Comparison of ENCODE assay signal across 16 cellular contexts in the genomic region with DNA sequence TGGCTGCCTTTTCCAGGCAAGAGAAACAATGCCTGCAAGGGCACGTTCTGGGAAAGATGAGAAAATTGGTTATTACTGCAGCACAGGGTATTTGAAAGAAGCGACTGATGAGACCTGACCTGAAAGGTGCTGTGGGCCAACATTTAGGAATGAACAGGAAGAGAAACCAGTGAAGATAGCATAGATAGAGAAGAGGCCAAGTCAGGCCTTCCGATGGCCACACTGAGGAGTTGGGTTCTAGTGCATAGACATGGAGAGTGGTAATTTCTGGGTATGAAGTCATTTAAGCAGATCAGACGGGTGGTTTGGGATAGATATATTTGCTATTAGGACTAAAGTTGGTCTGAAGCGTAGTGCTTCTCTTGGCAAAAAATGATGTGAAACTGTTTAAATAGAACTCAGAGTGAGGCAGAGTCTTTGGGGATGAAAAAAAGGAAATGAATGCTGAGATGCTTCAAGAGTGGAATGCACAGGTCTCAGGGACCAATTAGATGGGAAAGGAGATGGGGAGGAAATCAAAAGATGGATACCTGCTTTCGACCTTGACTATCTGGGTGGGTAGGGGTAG. TPM values are rescaled to one million over a fixed set of nuclear protein-coding genes. Genes with fewer than 3 reads are reported as not detected.
"Had no signal": no experiment of that assay in that cellular context is flagged by ENCODE, and none has a peak within 500 bp of the region (broad histone marks: within the 10 kb centered on the region; RNA-seq: fewer than 3 reads in every experiment).

No MANE protein-coding gene starts in this region.

- H3K36me3 ChIP-seq: cardiac muscle cell, gastroesophageal sphincter, right atrium auricular region had no signal

- H3K4me3 Mint-ChIP-seq: activated naive CD4-positive, alpha-beta T cell treated with anti-CD3 and anti-CD28 coated beads for 36 hours; mesothelial cell of epicardium; naive thymus-derived CD8-positive, alpha-beta T cell had no signal

- H3K27me3 ChIP-seq: cardiac muscle cell, gastroesophageal sphincter, right atrium auricular region had no signal

- ATAC-seq: gastroesophageal sphincter; naive thymus-derived CD8-positive, alpha-beta T cell had no signal

- H3K9me3 Mint-ChIP-seq: activated naive CD4-positive, alpha-beta T cell treated with anti-CD3 and anti-CD28 coated beads for 36 hours; mesothelial cell of epicardium; naive thymus-derived CD8-positive, alpha-beta T cell had no signal

- H3K27ac ChIP-seq: cardiac muscle cell had no signal

- H3K4me3 ChIP-seq: cardiac muscle cell, gastroesophageal sphincter, right atrium auricular region had no signal

- DNase-seq: activated CD4-positive, alpha-beta T cell treated with anti-CD3 and anti-CD28 coated beads for 4 hours; activated naive CD4-positive, alpha-beta T cell treated with anti-CD3 and anti-CD28 coated beads for 36 hours; cortex of kidney; effector CD8-positive, alpha-beta T cell; kidney; naive thymus-derived CD8-positive, alpha-beta T cell; small intestine; stimulated activated naive CD4-positive, alpha-beta T cell; substantia nigra; trophoblast cell had no signal

- H3K27ac Mint-ChIP-seq: activated naive CD4-positive, alpha-beta T cell treated with anti-CD3 and anti-CD28 coated beads for 36 hours; mesothelial cell of epicardium; naive thymus-derived CD8-positive, alpha-beta T cell had no signal

- FAIRE-seq: kidney, small intestine had no signal

RNA-seq across cellular contexts. Expression of a gene that starts 11.3 kb away (rescaled TPM):
- total RNA-seq: activated naive CD4-positive, alpha-beta T cell treated with anti-CD3 and anti-CD28 coated beads for 36 hours had no signal
- polyA plus RNA-seq: naive thymus-derived CD8-positive, alpha-beta T cell had no signal

RNA-seq across cellular contexts. Expression of a gene that starts 26.2 kb away (rescaled TPM):
- total RNA-seq: activated naive CD4-positive, alpha-beta T cell treated with anti-CD3 and anti-CD28 coated beads for 36 hours; astrocyte; cardiac muscle cell; kidney; lower leg skin; mesothelial cell of epicardium; naive thymus-derived CD8-positive, alpha-beta T cell; right atrium auricular region had no signal
- polyA plus RNA-seq: cardiac muscle cell; naive thymus-derived CD8-positive, alpha-beta T cell had no signal

RNA-seq across cellular contexts. Expression of a gene that starts 41.7 kb away (rescaled TPM):
- total RNA-seq: activated naive CD4-positive, alpha-beta T cell treated with anti-CD3 and anti-CD28 coated beads for 36 hours; astrocyte; cardiac muscle cell; kidney; lower leg skin; mesothelial cell of epicardium; naive thymus-derived CD8-positive, alpha-beta T cell had no signal
- polyA plus RNA-seq: cardiac muscle cell; naive thymus-derived CD8-positive, alpha-beta T cell had no signal
